ENCODE assay signal across 14 cellular contexts in genomic region chr1:228058172-228058980, GRCh38. TPM values are rescaled to one million over a fixed set of nuclear protein-coding genes. Genes with fewer than 3 reads are reported as not detected.
A peak's percentile ranks its signal among the peaks of the same experiment; 100 is the strongest.
DNase-seq lines count a peak whose midpoint lies in the region; ATAC-seq and TF ChIP-seq lines count a peak whose summit lies in the region.
"Had no signal": no experiment of that assay in that cellular context is flagged by ENCODE, and none has a peak within 500 bp of the region (broad histone marks: within the 10 kb centered on the region; RNA-seq: fewer than 3 reads in every experiment).

No MANE protein-coding gene starts in this region.

- no peak overlapping the region for H3K27ac Mint-ChIP-seq in activated T-cell treated with anti-CD3 and anti-CD28 coated beads, Interleukin-2, amount 50 U/mL, for 24 hours
- no peak overlapping the region for H3K27ac Mint-ChIP-seq in IgD-negative memory B cell
- H3K27ac Mint-ChIP-seq: activated CD4-positive, alpha-beta T cell treated with anti-CD3 and anti-CD28 coated beads, Interleukin-2, amount 10 ng/mL, durations not matched to agents 7 days and 5 days had no signal

- H3K4me1 Mint-ChIP-seq in activated T-cell treated with anti-CD3 and anti-CD28 coated beads, Interleukin-2, amount 50 U/mL, for 4 hours (ENCODE audit: low read depth), result peaks cover 14% of the 10 kb centered on the region
- H3K4me1 Mint-ChIP-seq in activated T-cell treated with anti-CD3 and anti-CD28 coated beads, Interleukin-2, amount 50 U/mL, for 24 hours (ENCODE audit: low read depth), result peaks cover 7% of the 10 kb centered on the region
- peaks cover 3 to 12% (median 3%) of the 10 kb centered on the region in 3 donors for H3K4me1 Mint-ChIP-seq in IgD-negative memory B cell

- no peaks in the 10 kb centered on the region for H3K4me1 ChIP-seq in adrenal gland (replicated peaks in 1 of 2)

- no peak for DNase-seq in activated T-cell treated with anti-CD3 and anti-CD28 coated beads, Interleukin-2, amount 50 U/mL, for 4 hours
- DNase-seq in activated T-cell treated with anti-CD3 and anti-CD28 coated beads, Interleukin-2, amount 50 U/mL, for 24 hours, result no peak
- no peak for DNase-seq in stimulated activated naive CD8-positive, alpha-beta T cell treated with anti-CD3 and anti-CD28 coated beads, Interleukin-15, Interleukin-2, amounts not matched to agents 100 U/mL and 50 U/mL, for 24 hours
- DNase-seq in amygdala (lab: John Stamatoyannopoulos, UW) (no peak), adrenal gland (no peak)
- DNase-seq in stimulated activated naive CD4-positive, alpha-beta T cell treated with Interleukin-2 at 50 U/mL for 16 hours (lab: John Stamatoyannopoulos, UW), result no peak
- DNase-seq: body of pancreas, EL, KG1, T1000 had no signal

- WGBS in adrenal gland, 4 donors, result 39 to 55% (median 46%) methylated on average over 12 to 22 of the region's 22 CpGs

- H3K27ac ChIP-seq in adrenal gland, result no peak overlapping the region
- H3K27ac ChIP-seq: body of pancreas had no signal

- peak overlapping the region; percentile 16 for H3K4me3 Mint-ChIP-seq in activated T-cell treated with anti-CD3 and anti-CD28 coated beads, Interleukin-2, amount 50 U/mL, for 4 hours
- H3K4me3 Mint-ChIP-seq in activated T-cell treated with anti-CD3 and anti-CD28 coated beads, Interleukin-2, amount 50 U/mL, for 24 hours, result no peak overlapping the region
- peak overlapping the region in 3 of 4 donors; percentile 34 to 60 (median 47) for H3K4me3 Mint-ChIP-seq in IgD-negative memory B cell
- H3K4me3 Mint-ChIP-seq: activated CD4-positive, alpha-beta T cell treated with anti-CD3 and anti-CD28 coated beads, Interleukin-2, amount 10 ng/mL, durations not matched to agents 7 days and 5 days had no signal

- no peaks in the 10 kb centered on the region for H3K36me3 ChIP-seq in adrenal gland (replicated peaks in 1 of 2)

- TF ChIP-seq CTCF in adrenal gland (IDR thresholded peaks at IDR 0.05), result no peak

- H3K9me3 Mint-ChIP-seq in activated T-cell treated with anti-CD3 and anti-CD28 coated beads, Interleukin-2, amount 50 U/mL, for 4 hours, result no peaks in the 10 kb centered on the region
- no peaks in the 10 kb centered on the region for H3K9me3 Mint-ChIP-seq in activated T-cell treated with anti-CD3 and anti-CD28 coated beads, Interleukin-2, amount 50 U/mL, for 24 hours
- H3K9me3 Mint-ChIP-seq in IgD-negative memory B cell, result peaks cover 0 to 1% (median 0%) of the 10 kb centered on the region in 3 donors
- H3K9me3 Mint-ChIP-seq: activated CD4-positive, alpha-beta T cell treated with anti-CD3 and anti-CD28 coated beads, Interleukin-2, amount 10 ng/mL, durations not matched to agents 7 days and 5 days had no signal

- H3K27me3 ChIP-seq in adrenal gland, result peaks cover 52% of the 10 kb centered on the region

- no peak for ATAC-seq in activated T-cell treated with anti-CD3 and anti-CD28 coated beads, Interleukin-2, amount 50 U/mL, for 4 hours
- peak; percentile 7 for ATAC-seq in stimulated activated naive CD8-positive, alpha-beta T cell treated with anti-CD3 and anti-CD28 coated beads, Interleukin-15, Interleukin-2, amounts not matched to agents 100 U/mL and 50 U/mL, for 24 hours

- TF ChIP-seq POLR2A in adrenal gland (IDR thresholded peaks at IDR 0.05), result no peak

- H3K27me3 Mint-ChIP-seq in activated T-cell treated with anti-CD3 and anti-CD28 coated beads, Interleukin-2, amount 50 U/mL, for 4 hours (ENCODE audit: low read depth), result peaks cover 29% of the 10 kb centered on the region
- peaks cover 66% of the 10 kb centered on the region for H3K27me3 Mint-ChIP-seq in activated T-cell treated with anti-CD3 and anti-CD28 coated beads, Interleukin-2, amount 50 U/mL, for 24 hours
- H3K27me3 Mint-ChIP-seq in IgD-negative memory B cell, result peaks cover 21% of the 10 kb centered on the region

- intact Hi-C loops in adrenal gland (cut with DNase I), result no loop called here

- H3K36me3 Mint-ChIP-seq in activated T-cell treated with anti-CD3 and anti-CD28 coated beads, Interleukin-2, amount 50 U/mL, for 4 hours (ENCODE audit: insufficient read depth), result no peaks in the 10 kb centered on the region
- no peaks in the 10 kb centered on the region for H3K36me3 Mint-ChIP-seq in activated T-cell treated with anti-CD3 and anti-CD28 coated beads, Interleukin-2, amount 50 U/mL, for 24 hours (ENCODE audit: low read depth)
- H3K36me3 Mint-ChIP-seq in IgD-negative memory B cell, result peaks cover 2% of the 10 kb centered on the region

- H3K4me3 ChIP-seq in iPS-18c (ENCODE audit: insufficient read depth, low read depth, low read length) (peak overlapping the region; percentile 72; the same call in 1 of the 2 replicates), adrenal gland (no peak overlapping the region)

- H3K9me3 ChIP-seq in iPS-18c (ENCODE audit: control insufficient read depth, insufficient read depth, low read length) (peaks cover 8% of the 10 kb centered on the region), adrenal gland (replicated peaks in 1 of 3) (no peaks in the 10 kb centered on the region)
- H3K9me3 ChIP-seq: body of pancreas had no signal

RNA-seq across cellular contexts. Expression of gene ARF1, which starts 24.1 kb away (rescaled TPM):
- total RNA-seq in activated T-cell treated with anti-CD3 and anti-CD28 coated beads, Interleukin-2, amount 50 U/mL, for 4 hours, result 100 to 1,000 TPM; 404 to 411 (median 408) TPM
- polyA plus RNA-seq in IgD-negative memory B cell (428 TPM), adrenal gland (100 to 1,000 TPM; 274 to 510 (median 384) TPM)
- 100 to 1,000 TPM; 345 to 611 (median 381) TPM for total RNA-seq in adrenal gland

RNA-seq across cellular contexts. Expression of gene C1orf35, which starts 44.7 kb away (rescaled TPM):
- total RNA-seq in activated T-cell treated with anti-CD3 and anti-CD28 coated beads, Interleukin-2, amount 50 U/mL, for 4 hours, result 10 to 100 TPM; 41.0 to 41.9 (median 41.7) TPM
- polyA plus RNA-seq in IgD-negative memory B cell, result 15.8 TPM
- total RNA-seq in adrenal gland, result 10 to 100 TPM in 6 of 8 donors, 1 to 10 TPM in 2; 8.0 to 24.8 (median 15.4) TPM
- polyA plus RNA-seq in adrenal gland, result 10 to 100 TPM in 2 of 3 donors, 1 to 10 TPM in 1; 5.0 to 42.0 (median 36.0) TPM

RNA-seq across cellular contexts. Expression of gene MRPL55, which starts 50.7 kb away (rescaled TPM):
- 10 to 100 TPM; 82.3 to 93.0 (median 89.5) TPM for total RNA-seq in activated T-cell treated with anti-CD3 and anti-CD28 coated beads, Interleukin-2, amount 50 U/mL, for 4 hours
- polyA plus RNA-seq in IgD-negative memory B cell (146 TPM), adrenal gland (100 to 1,000 TPM in 2 of 3 donors, 10 to 100 TPM in 1; 25.1 to 309 (median 303) TPM)
- total RNA-seq in adrenal gland, result 100 to 1,000 TPM in 2 of 8 donors, 10 to 100 TPM in 6; 56.4 to 120 (median 70.8) TPM

RNA-seq across cellular contexts. Expression of gene WNT3A, which starts 51.6 kb away (rescaled TPM):
- not detected for total RNA-seq in activated T-cell treated with anti-CD3 and anti-CD28 coated beads, Interleukin-2, amount 50 U/mL, for 4 hours
- polyA plus RNA-seq in IgD-negative memory B cell (not detected), adrenal gland (not detected)
- total RNA-seq in adrenal gland, result not detected
- total RNA-seq: A673; activated CD4-positive, alpha-beta T cell treated with anti-CD3 and anti-CD28 coated beads, Interleukin-2, amount 10 ng/mL, durations not matched to agents 7 days and 5 days; body of pancreas had no signal
